ENCODE assay signal across 8 cellular contexts in the genomic region with DNA sequence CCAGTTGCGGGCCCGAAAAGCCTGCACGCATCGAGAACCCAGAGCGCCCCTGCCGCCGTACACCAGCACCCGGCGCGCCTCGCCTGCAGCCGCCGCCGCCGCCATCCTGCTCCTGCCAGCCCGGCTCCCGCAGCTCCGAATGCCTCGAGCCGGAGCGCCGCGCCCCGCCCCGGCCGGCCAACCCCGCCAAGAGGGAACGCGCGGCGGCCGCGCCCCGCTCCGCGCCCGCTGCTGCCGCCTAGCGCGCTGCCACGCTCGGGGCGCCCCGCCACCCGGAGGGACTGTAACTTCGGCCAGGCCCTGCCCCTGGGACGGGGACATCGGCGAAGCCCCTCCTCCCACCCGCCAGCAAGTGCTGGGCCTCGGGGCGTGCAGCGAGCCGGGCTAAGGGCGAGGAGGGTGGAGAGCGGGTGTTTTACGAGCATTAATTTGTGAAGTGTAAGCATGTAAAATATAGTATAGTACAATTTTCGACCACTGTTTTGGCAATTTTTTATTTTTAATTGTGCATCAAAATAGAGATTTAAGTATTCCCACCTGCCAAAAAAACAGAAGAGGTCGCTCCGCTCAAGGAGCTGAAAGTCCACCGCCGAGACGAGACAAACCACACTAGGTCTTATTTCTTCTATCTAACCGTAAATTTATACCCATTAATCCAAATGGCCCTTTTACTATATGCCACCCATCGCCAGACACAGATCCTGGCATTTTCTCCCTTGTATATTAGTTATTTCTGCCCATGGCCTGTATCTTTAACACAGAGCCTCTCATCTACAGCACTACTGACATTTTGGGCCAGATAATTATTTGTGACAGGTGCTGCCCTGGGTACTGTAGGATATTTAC. TPM values are rescaled to one million over a fixed set of nuclear protein-coding genes. Genes with fewer than 3 reads are reported as not detected.
DNase-seq lines count a peak whose midpoint lies in the region; ATAC-seq, FAIRE-seq and TF ChIP-seq lines count a peak whose summit lies in the region.

A gene (minus strand): TSS at position 141 of the 846 bp plus-strand sequence. CDS start 36 bp downstream, at position 105.

- H3K36me3 ChIP-seq in keratinocyte (ENCODE audit: control insufficient read depth in 2 of 2, extremely low read depth in 1 of 2, insufficient read depth in 2 of 2, low read length in 2 of 2): peaks cover 2% of the 10 kb centered on the region in 2 experiments

- ATAC-seq in HG02798 (IDR thresholded peaks at IDR 0.05; ENCODE audit: poor library complexity, unreplicated experiment): peak; percentile 98

- peak within 1 kb of the TSS; percentile 76 for H3K27ac ChIP-seq in keratinocyte (ENCODE audit: control insufficient read depth, insufficient read depth, low read length)

- dilution Hi-C loops in keratinocyte (cut with MboI; ENCODE audit: extremely low pct_ligation_motif_present, low sequenced_read_pairs): no loop called here

- H3K4me1 ChIP-seq in keratinocyte (ENCODE audit: control insufficient read depth, extremely low read depth, insufficient read depth, low read length): peaks cover 21% of the 10 kb centered on the region

- H3K9ac ChIP-seq in keratinocyte (ENCODE audit: control insufficient read depth, extremely low read depth, insufficient read depth, low read length): peak within 1 kb of the TSS; percentile 86

- DNase-seq in NCI-H82 (lab: John Stamatoyannopoulos, UW): peak; percentile 74
- no peak for DNase-seq in NCI-H82 treated with DMSO at 0.1 percent for 48 hours (lab: John Stamatoyannopoulos, UW; ENCODE audit: unreplicated experiment)
- DNase-seq in NCI-H146 (lab: John Stamatoyannopoulos, UW): peak; percentile 90
- DNase-seq in activated CD4-positive, CD25-positive, alpha-beta regulatory T cell treated with anti-CD3 and anti-CD28 coated beads, Interleukin-2, amount 50 U/mL, for 16 hours (ENCODE audit: low read depth, low spot score): peak; percentile 44
- DNase-seq in central memory CD4-positive, alpha-beta T cell: peak; percentile 63
- no peak for DNase-seq in keratinocyte (ENCODE audit: low read depth, low spot score)
- DNase-seq in stimulated activated CD4-positive, alpha-beta T cell treated with anti-CD3 and anti-CD28 coated beads, Interleukin-15, amount 100 ng/mL, for 1 hour (ENCODE audit: low read depth in 1 of 2, low spot score in 1 of 2): peak; percentile 34 to 67

- no peaks in the 10 kb centered on the region for H3K9me3 ChIP-seq in keratinocyte (ENCODE audit: control insufficient read depth, low read depth, low read length)

- peak in 2 of 3 experiments; percentile 34 to 77 for TF ChIP-seq CTCF in keratinocyte (optimal IDR thresholded peaks at IDR 0.05 in 1 of 3, IDR thresholded peaks at IDR 0.05 in 1 of 3, conservative IDR thresholded peaks at IDR 0.05 in 1 of 3; ENCODE audit: extremely low read depth in 1 of 3, insufficient read depth in 2 of 3, low read length in 3 of 3)

- no peaks in the 10 kb centered on the region for H4K20me1 ChIP-seq in keratinocyte (ENCODE audit: control insufficient read depth, extremely low read depth, insufficient read depth, low read length)

- peak within 1 kb of the TSS; percentile 82 to 92 (median 86) for H3K4me3 ChIP-seq in keratinocyte (ENCODE audit: control insufficient read depth in 2 of 3, extremely low read depth in 1 of 3, insufficient read depth in 2 of 3, low read depth in 1 of 3, low read length in 3 of 3)

- H3K4me2 ChIP-seq in keratinocyte (ENCODE audit: control insufficient read depth, extremely low read depth, insufficient read depth, low read depth, low read length): peak within 1 kb of the TSS; percentile 98

- H2AFZ ChIP-seq in keratinocyte (ENCODE audit: control insufficient read depth, low read length): peak within 1 kb of the TSS; percentile 90

- peaks cover 4% of the 10 kb centered on the region for H3K27me3 ChIP-seq in keratinocyte (ENCODE audit: control insufficient read depth, extremely low read depth, insufficient read depth, low read length)

- FAIRE-seq in keratinocyte (lab: Jason Lieb, UNC): no peak

- H3K9me1 ChIP-seq in keratinocyte (ENCODE audit: control insufficient read depth, extremely low read depth, insufficient read depth, low read length): peaks cover 2% of the 10 kb centered on the region

- peaks cover 15% of the 10 kb centered on the region for H3K79me2 ChIP-seq in keratinocyte (ENCODE audit: control insufficient read depth, insufficient read depth, low read length)

RNA-seq across cellular contexts. Expression of the gene that starts here (rescaled TPM):
- polyA plus RNA-seq in keratinocyte: 42.1 to 65.6 TPM (median 65.6 TPM) in 3 replicates
- 38.4 TPM for polyA plus RNA-seq in keratinocyte (2011; ENCODE audit: low read depth)
- 61.2 and 74.3 TPM in 2 replicates for polyA plus RNA-seq in keratinocyte (2011; cell fraction: cytosol; rRNA removed)
- 35.8 and 36.7 TPM in 2 replicates for polyA plus RNA-seq in keratinocyte (2011; cell fraction: nucleus; rRNA removed)
- polyA plus RNA-seq in keratinocyte (2012; ENCODE audit: low replicate concordance): 22.1 and 56.1 TPM in 2 replicates
- 37.4 to 65.3 TPM (median 50.2 TPM) in 3 replicates for polyA minus RNA-seq in keratinocyte
- 29.5 TPM for polyA minus RNA-seq in keratinocyte (2011; cell fraction: cytosol; rRNA and poly(A)+ RNA removed)
- polyA minus RNA-seq in keratinocyte (2011; cell fraction: nucleus; rRNA and poly(A)+ RNA removed): 16.0 and 21.1 TPM in 2 replicates

Comparison
In these comparisons a context has a peak if more than half of its experiments do, and no peak if none do; other contexts are left out.
1. DNase-seq: peak in NCI-H82 (single experiment), NCI-H146 (single experiment), activated CD4-positive, CD25-positive, alpha-beta regulatory T cell treated with anti-CD3 and anti-CD28 coated beads, Interleukin-2, amount 50 U/mL, for 16 hours (single experiment), central memory CD4-positive, alpha-beta T cell (single experiment) and stimulated activated CD4-positive, alpha-beta T cell treated with anti-CD3 and anti-CD28 coated beads, Interleukin-15, amount 100 ng/mL, for 1 hour (2 of 2); none in NCI-H82 treated with DMSO at 0.1 percent for 48 hours (single experiment) and keratinocyte (single experiment).